ENCODE assay signal across 11 cellular contexts in genomic region chr5:128192368-128192767, GRCh38.
"Had no signal": no experiment of that assay in that cellular context is flagged by ENCODE, and none has a peak within 500 bp of the region (broad histone marks: within the 10 kb centered on the region; RNA-seq: fewer than 3 reads in every experiment).

No MANE protein-coding gene starts in this region.

- ATAC-seq: activated naive CD8-positive, alpha-beta T cell treated with anti-CD3 and anti-CD28 coated beads, Interleukin-2, amount 50 U/mL, for 24 hours; effector memory CD8-positive, alpha-beta T cell had no signal

- DNase-seq: activated CD4-positive, alpha-beta memory T cell treated with anti-CD3 and anti-CD28 coated beads for 36 hours; activated CD4-positive, CD25-positive, alpha-beta regulatory T cell treated with anti-CD3 and anti-CD28 coated beads, Interleukin-2, amount 50 U/mL, for 72 hours; activated naive CD8-positive, alpha-beta T cell treated with anti-CD3 and anti-CD28 coated beads, Interleukin-2, amount 50 U/mL, for 24 hours; central memory CD4-positive, alpha-beta T cell; effector memory CD8-positive, alpha-beta T cell; kidney; left ventricle myocardium inferior; stimulated activated CD4-positive, alpha-beta T cell treated with anti-CD3 and anti-CD28 coated beads, Interleukin-4, amount 100 ng/mL, for 4 hours; stomach; T-helper 9 cell had no signal

- H3K4me1 Mint-ChIP-seq: memory B cell had no signal

- H3K4me3 Mint-ChIP-seq: activated CD4-positive, alpha-beta memory T cell treated with anti-CD3 and anti-CD28 coated beads for 36 hours; activated naive CD8-positive, alpha-beta T cell treated with anti-CD3 and anti-CD28 coated beads, Interleukin-2, amount 50 U/mL, for 24 hours; effector memory CD8-positive, alpha-beta T cell; memory B cell had no signal

- H3K27ac Mint-ChIP-seq: activated CD4-positive, alpha-beta memory T cell treated with anti-CD3 and anti-CD28 coated beads for 36 hours; activated naive CD8-positive, alpha-beta T cell treated with anti-CD3 and anti-CD28 coated beads, Interleukin-2, amount 50 U/mL, for 24 hours; effector memory CD8-positive, alpha-beta T cell; memory B cell had no signal

- H3K9me3 Mint-ChIP-seq: activated CD4-positive, alpha-beta memory T cell treated with anti-CD3 and anti-CD28 coated beads for 36 hours; activated naive CD8-positive, alpha-beta T cell treated with anti-CD3 and anti-CD28 coated beads, Interleukin-2, amount 50 U/mL, for 24 hours; effector memory CD8-positive, alpha-beta T cell; memory B cell had no signal

- H3K27me3 Mint-ChIP-seq: activated CD4-positive, alpha-beta memory T cell treated with anti-CD3 and anti-CD28 coated beads for 36 hours; activated naive CD8-positive, alpha-beta T cell treated with anti-CD3 and anti-CD28 coated beads, Interleukin-2, amount 50 U/mL, for 24 hours; effector memory CD8-positive, alpha-beta T cell; memory B cell had no signal
